In the genomic region with DNA sequence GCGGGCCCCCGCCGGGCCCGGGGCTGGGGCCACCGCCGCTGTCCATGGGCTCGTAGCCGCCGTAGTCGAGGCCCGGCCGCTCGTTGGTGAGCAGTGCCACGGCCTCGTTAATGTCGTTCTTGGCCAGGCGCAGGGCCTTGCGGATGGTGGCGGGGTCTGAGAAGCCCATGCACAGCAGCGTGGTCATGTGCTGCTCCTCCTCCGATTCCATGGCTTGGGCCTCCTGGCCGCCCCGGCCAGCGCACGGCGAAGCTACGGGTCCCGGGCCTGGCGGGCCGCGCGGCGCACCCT, we compare ENCODE assay signal across 8 cellular contexts. TPM values are rescaled to one million over a fixed set of nuclear protein-coding genes. Genes with fewer than 3 reads are reported as not detected.
A peak's percentile ranks its signal among the peaks of the same experiment; 100 is the strongest.
DNase-seq lines count a peak whose midpoint lies in the region; ATAC-seq and FAIRE-seq lines count a peak whose summit lies in the region.

No MANE protein-coding gene starts in this region.

- DNase-seq in C1 segment of cervical spinal cord (lab: John Stamatoyannopoulos, UW) (peak in 10 of 14 donors; percentile 53 to 82 (median 64)), T-cell (peak in 3 of 34 experiments; percentile 2 to 16 (median 4)), epithelial cell of prostate (ENCODE audit: low read depth, low spot score) (no peak), urothelium cell line (ENCODE audit: low spot score) (peak; percentile 57), T1000 (lab: John Stamatoyannopoulos, UW) (no peak)

- H3K27me3 ChIP-seq in muscle layer of colon (ENCODE audit: control insufficient read depth in 1 of 2, insufficient read depth in 2 of 2, low read length in 2 of 2) = no peaks in the 10 kb centered on the region

- H3K36me3 ChIP-seq in muscle layer of colon (ENCODE audit: insufficient read depth, low read length) = no peaks in the 10 kb centered on the region

- H3K36me3 Mint-ChIP-seq in T-cell = no peaks in the 10 kb centered on the region

- H3K27ac ChIP-seq in epithelial cell of prostate (peak overlapping the region; percentile 82), muscle layer of colon (ENCODE audit: low read depth, low read length) (peak overlapping the region; percentile 89)

- H3K9me3 Mint-ChIP-seq in T-cell = no peaks in the 10 kb centered on the region

- no peak overlapping the region for H3K9ac ChIP-seq in muscle layer of colon (ENCODE audit: low read length)

- H3K9me3 ChIP-seq in muscle layer of colon (ENCODE audit: low read length) = no peaks in the 10 kb centered on the region

- peaks cover 46% of the 10 kb centered on the region for H3K4me1 ChIP-seq in muscle layer of colon (ENCODE audit: insufficient read depth, low read length)

- peaks cover 67 to 76% (median 72%) of the 10 kb centered on the region in 3 donors for H3K4me1 Mint-ChIP-seq in T-cell

- H3K4me3 ChIP-seq in muscle layer of colon (ENCODE audit: low read depth in 1 of 2, low read length in 2 of 2) = peak overlapping the region; percentile 86 to 93

- POLR2A ChIA-PET in T-cell (lab: Charles Lee) = no interaction called here

- peak; percentile 7 for ATAC-seq in GM19043 (IDR thresholded peaks at IDR 0.05; ENCODE audit: low read depth, unreplicated experiment)
- peak; percentile 17 for ATAC-seq in HG03175 (IDR thresholded peaks at IDR 0.05; ENCODE audit: unreplicated experiment)
- ATAC-seq in T-cell (replicated peaks in 1 of 4) = peak; percentile 17 to 24 (median 20)

- CTCF ChIA-PET in T-cell (lab: Charles Lee) = interaction anchor here in 1 of 2 donors (0.5 kb wide), 1 partner anchor 18 kb away, joined by 5 read pairs; no protein-coding TSS in a partner anchor

- no peak for FAIRE-seq in urothelium cell line (lab: Jason Lieb, UNC)

- H3K27ac Mint-ChIP-seq in T-cell = no peak overlapping the region

- peak overlapping the region; percentile 88 to 97 (median 88) for H3K4me3 Mint-ChIP-seq in T-cell

- no peaks in the 10 kb centered on the region for H3K27me3 Mint-ChIP-seq in T-cell

RNA-seq across cellular contexts. Expression of gene USP24, which starts 0.3 kb away (rescaled TPM):
- total RNA-seq in T-cell = 10 to 100 TPM; 58.9 to 90.7 (median 64.0) TPM

Comparison
In these comparisons a context has a peak if more than half of its experiments do, and no peak if none do; other contexts are left out.
1. DNase-seq: peak in C1 segment of cervical spinal cord (10 of 14) and urothelium cell line (single experiment); none in epithelial cell of prostate (single experiment) and T1000 (single experiment).
2. Peak in every context shown above with its lines, with median percentiles within 50 percentile points of each other: ATAC-seq.